9 cellular contexts compared by ENCODE assay signal in the genomic region with DNA sequence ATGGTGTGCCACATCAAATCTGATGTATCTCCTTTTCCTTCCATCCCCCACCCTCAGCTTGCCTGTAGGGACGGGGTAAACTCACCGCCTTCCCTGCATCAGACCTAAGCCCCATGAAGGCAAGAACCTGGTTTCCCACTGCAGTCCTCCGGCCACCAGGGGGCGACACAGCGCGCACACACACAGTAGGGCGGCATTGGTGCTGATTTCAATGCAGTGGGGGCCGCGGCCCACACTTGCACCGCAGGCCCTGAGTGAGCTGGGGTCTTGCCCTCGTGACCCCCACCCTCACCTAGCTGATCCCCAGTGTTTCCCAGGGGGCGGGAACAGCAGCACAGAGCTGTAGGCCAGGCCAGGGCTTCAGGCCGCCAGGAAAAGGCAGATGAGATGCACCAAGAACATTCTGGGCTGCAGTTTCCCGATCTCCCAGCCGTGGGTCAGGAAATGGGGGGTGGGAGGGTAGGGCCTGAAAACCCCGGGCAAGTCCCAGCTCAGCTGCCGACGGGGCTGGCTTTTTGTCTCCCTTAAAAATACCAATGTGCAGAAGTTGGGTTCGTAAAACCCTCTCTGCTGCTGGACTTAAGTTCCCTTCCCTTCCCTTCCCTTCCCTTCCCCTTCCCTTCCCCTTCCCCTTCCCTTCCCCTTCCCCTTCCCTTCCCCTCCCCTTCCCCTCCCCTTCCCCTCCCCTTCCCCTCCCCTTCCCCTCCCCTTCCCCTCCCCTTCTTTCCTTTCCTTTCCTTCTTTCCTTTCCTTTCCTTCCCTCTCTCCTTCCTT. TPM values are rescaled to one million over a fixed set of nuclear protein-coding genes. Genes with fewer than 3 reads are reported as not detected.
DNase-seq lines count a peak whose midpoint lies in the region; ATAC-seq and TF ChIP-seq lines count a peak whose summit lies in the region.
"Had no signal": no experiment of that assay in that cellular context is flagged by ENCODE, and none has a peak within 500 bp of the region (broad histone marks: within the 10 kb centered on the region; RNA-seq: fewer than 3 reads in every experiment).

No MANE protein-coding gene starts in this region.

- H3K4me1 ChIP-seq in DOHH2 (ENCODE audit: control insufficient read depth, low read length) (peaks cover 20% of the 10 kb centered on the region), spleen (peaks cover 0 to 18% (median 13%) of the 10 kb centered on the region in 6 donors)

- H4K20me1 ChIP-seq in DOHH2 (ENCODE audit: control insufficient read depth, insufficient read depth, low read depth, low read length) (no peaks in the 10 kb centered on the region), SU-DHL-6 (ENCODE audit: low read depth, low read length) (no peaks in the 10 kb centered on the region)

- H3K9me2 ChIP-seq in DOHH2 (replicated peaks; ENCODE audit: control insufficient read depth, low read length) (no peaks in the 10 kb centered on the region), SU-DHL-6 (replicated peaks; ENCODE audit: insufficient read depth, low read length) (no peaks in the 10 kb centered on the region)

- no peak for ATAC-seq in HG02588 (IDR thresholded peaks at IDR 0.05; ENCODE audit: unreplicated experiment)
- no peak for ATAC-seq in GM21723 (IDR thresholded peaks at IDR 0.05; ENCODE audit: unreplicated experiment)

- no peak overlapping the region for H3K27ac ChIP-seq in DOHH2 (ENCODE audit: low read depth, low read length)
- no peak overlapping the region for H3K27ac ChIP-seq in SU-DHL-6 (ENCODE audit: low read depth, low read length)
- no peak overlapping the region for H3K27ac ChIP-seq in spleen

- H3K79me2 ChIP-seq in DOHH2 (ENCODE audit: control insufficient read depth, low read length) (no peaks in the 10 kb centered on the region), SU-DHL-6 (ENCODE audit: insufficient read depth, low read length) (no peaks in the 10 kb centered on the region)

- TF ChIP-seq CTCF in DOHH2 (IDR thresholded peaks at IDR 0.05; ENCODE audit: low read depth, low read length, poor library complexity, severe bottlenecking) (peak; percentile 95), SU-DHL-6 (IDR thresholded peaks at IDR 0.05; ENCODE audit: insufficient read depth, low read length, poor library complexity, severe bottlenecking) (peak; percentile 94), astrocyte of the spinal cord (IDR thresholded peaks at IDR 0.05; ENCODE audit: low read depth, low read length) (peak; percentile 43), spleen (IDR thresholded peaks at IDR 0.05 in 8 of 11, conservative IDR thresholded peaks at IDR 0.05 in 3 of 11) (peak in 6 of 11 experiments; percentile 14 to 64 (median 56))

- in situ Hi-C loops in astrocyte of the spinal cord (cut with HindIII; ENCODE audit: low sequenced_read_pairs), result no loop called here

- no peak overlapping the region for H3K9ac ChIP-seq in SU-DHL-6 (ENCODE audit: low read length)

- DNase-seq in astrocyte of the spinal cord (ENCODE audit: low read depth, low spot score) (no peak), spleen (no peak), NK-92 (lab: John Stamatoyannopoulos, UW; ENCODE audit: unreplicated experiment) (no peak), NCI-H226 (no peak)

- intact Hi-C loops in spleen (cut with DNase I; ENCODE audit: low total_unique reads), result no loop called here

- H3F3A ChIP-seq in DOHH2 (ENCODE audit: control insufficient read depth, insufficient read depth) (peaks cover 6% of the 10 kb centered on the region), SU-DHL-6 (ENCODE audit: insufficient read depth) (peaks cover 4% of the 10 kb centered on the region; the same call in 1 of the 2 replicates)

- no peak overlapping the region for H2AFZ ChIP-seq in SU-DHL-6 (ENCODE audit: low read depth, low read length, severe bottlenecking)

- no peaks in the 10 kb centered on the region for H3K36me3 ChIP-seq in DOHH2 (ENCODE audit: control insufficient read depth, low read length)
- H3K36me3 ChIP-seq in SU-DHL-6 (ENCODE audit: low read length), result no peaks in the 10 kb centered on the region
- H3K36me3 ChIP-seq in spleen, result no peaks in the 10 kb centered on the region

- H3K4me3 ChIP-seq in DOHH2 (ENCODE audit: low read length) (no peak overlapping the region), SU-DHL-6 (ENCODE audit: insufficient read depth, low read length, poor library complexity, severe bottlenecking) (no peak overlapping the region), astrocyte of the spinal cord (ENCODE audit: low read depth, low read length) (no peak overlapping the region), spleen (no peak overlapping the region)

- H3K4me2 ChIP-seq in DOHH2 (ENCODE audit: low read length), result no peak overlapping the region
- H3K4me2 ChIP-seq in SU-DHL-6 (ENCODE audit: low read depth, low read length, poor library complexity, severe bottlenecking), result no peak overlapping the region

- H3K9me3 ChIP-seq in DOHH2 (ENCODE audit: control insufficient read depth, insufficient read depth, low read length) (peaks cover 18% of the 10 kb centered on the region; the same call in 1 of the 2 replicates), SU-DHL-6 (ENCODE audit: insufficient read depth, low read length) (peaks cover 4% of the 10 kb centered on the region; the same call in 1 of the 2 replicates), spleen (no peaks in the 10 kb centered on the region)

- WGBS in spleen, 5 donors, result 45 to 49% (median 47%) methylated on average over 10 to 19 of the region's 19 CpGs

- no peak for TF ChIP-seq POLR2A in spleen (IDR thresholded peaks at IDR 0.05)

- H3K27me3 ChIP-seq in DOHH2 (ENCODE audit: control insufficient read depth, low read length) (peaks cover 2% of the 10 kb centered on the region; the same call in 1 of the 2 replicates), SU-DHL-6 (ENCODE audit: low read length) (no peaks in the 10 kb centered on the region; the same call in 1 of the 2 replicates), spleen (replicated peaks in 1 of 7) (peaks cover 0 to 60% (median 21%) of the 10 kb centered on the region in 7 donors)

RNA-seq across cellular contexts. Expression of gene FAM163B, which starts 19.5 kb away (rescaled TPM):
- 1 to 10 TPM in 1 of 7 donors, under 1 TPM in 1, not detected in 5; 0.52 to 1.0 TPM for total RNA-seq in spleen
- polyA plus RNA-seq in spleen, result under 1 TPM in 1 of 3 donors, not detected in 2; 0.11 TPM
- total RNA-seq: lung microvascular endothelial cell had no signal

RNA-seq across cellular contexts. Expression of gene DBH, which starts 46.5 kb away (rescaled TPM):
- 1 to 10 TPM in 1 of 7 donors, under 1 TPM in 4, not detected in 2; 0.27 to 1.2 (median 0.57) TPM for total RNA-seq in spleen
- under 1 TPM; 0.03 to 0.26 (median 0.16) TPM for polyA plus RNA-seq in spleen
- total RNA-seq: lung microvascular endothelial cell had no signal

RNA-seq across cellular contexts. Expression of gene ADAMTSL2, which starts 55.1 kb away (rescaled TPM):
- 10 to 100 TPM in 1 of 7 donors, 1 to 10 TPM in 6; 1.6 to 10.1 (median 4.1) TPM for total RNA-seq in spleen
- 10 to 100 TPM in 1 of 3 donors, 1 to 10 TPM in 2; 3.0 to 11.7 (median 4.5) TPM for polyA plus RNA-seq in spleen

Comparison
In these comparisons a context has a peak if more than half of its experiments do, and no peak if none do; other contexts are left out.
1. CTCF ChIP-seq: peak in every context shown above with its lines; median percentile 95 in DOHH2; 94 in SU-DHL-6; 56 in spleen; 43 in astrocyte of the spinal cord.